13 cellular contexts compared by ENCODE assay signal in genomic region chr16:27448531-27449433, GRCh38. TPM values are rescaled to one million over a fixed set of nuclear protein-coding genes. Genes with fewer than 3 reads are reported as not detected.
DNase-seq lines count a peak whose midpoint lies in the region; ATAC-seq and TF ChIP-seq lines count a peak whose summit lies in the region.
"Had no signal": no experiment of that assay in that cellular context is flagged by ENCODE, and none has a peak within 500 bp of the region (broad histone marks: within the 10 kb centered on the region; RNA-seq: fewer than 3 reads in every experiment).

No MANE protein-coding gene starts in this region.

- H3K27ac Mint-ChIP-seq in activated CD4-positive, alpha-beta memory T cell treated with anti-CD3 and anti-CD28 coated beads for 36 hours, result peak overlapping the region; percentile 78
- no peak overlapping the region for H3K27ac Mint-ChIP-seq in activated CD4-positive, alpha-beta memory T cell treated with anti-CD3 and anti-CD28 coated beads, Interleukin-2, amount 10 ng/mL, durations not matched to agents 7 days and 5 days
- H3K27ac Mint-ChIP-seq in T-helper 17 cell (peak overlapping the region; percentile 90), natural killer cell (peak overlapping the region; percentile 90 to 98)

- H3K27me3 ChIP-seq in Loucy (ENCODE audit: insufficient read depth, low read length, poor library complexity, severe bottlenecking), result no peaks in the 10 kb centered on the region
- H3K27me3 ChIP-seq: ascending aorta, upper lobe of left lung had no signal

- H3K4me2 ChIP-seq in Loucy (ENCODE audit: low read depth, low read length, poor library complexity, severe bottlenecking), result peak overlapping the region; percentile 59

- H4K20me1 ChIP-seq in Loucy (ENCODE audit: insufficient read depth, low read length, poor library complexity, severe bottlenecking), result no peaks in the 10 kb centered on the region

- intact Hi-C loops in activated CD4-positive, alpha-beta memory T cell treated with anti-CD3 and anti-CD28 coated beads for 36 hours (cut with micrococcal nuclease), result loop anchor here (2.0 kb wide), 1 partner anchor 22 kb away; no protein-coding TSS in a partner anchor
- intact Hi-C loops in natural killer cell (cut with micrococcal nuclease), result loop anchor here (1.0 kb wide), 1 partner anchor 8 kb away; no protein-coding TSS in a partner anchor

- H3K9me3 ChIP-seq in Loucy (ENCODE audit: insufficient read depth, low read depth, low read length) (no peaks in the 10 kb centered on the region; the same call in 1 of the 2 replicates), T-helper 17 cell (ENCODE audit: control insufficient read depth, low read length, poor library complexity, severe bottlenecking) (no peaks in the 10 kb centered on the region)

- peaks cover 23% of the 10 kb centered on the region; the same call in 1 of the 2 replicates for H3K36me3 ChIP-seq in Loucy (ENCODE audit: insufficient read depth, low read length)
- H3K36me3 ChIP-seq: ascending aorta had no signal

- peaks cover 76% of the 10 kb centered on the region for H3K36me3 Mint-ChIP-seq in activated CD4-positive, alpha-beta memory T cell treated with anti-CD3 and anti-CD28 coated beads for 36 hours
- peaks cover 83% of the 10 kb centered on the region for H3K36me3 Mint-ChIP-seq in activated CD4-positive, alpha-beta memory T cell treated with anti-CD3 and anti-CD28 coated beads, Interleukin-2, amount 10 ng/mL, durations not matched to agents 7 days and 5 days (ENCODE audit: low read depth)
- H3K36me3 Mint-ChIP-seq in T-helper 17 cell (ENCODE audit: low read depth), result peaks cover 12% of the 10 kb centered on the region
- H3K36me3 Mint-ChIP-seq in natural killer cell, result no peaks in the 10 kb centered on the region

- no peak for DNase-seq in activated CD4-positive, alpha-beta memory T cell treated with anti-CD3 and anti-CD28 coated beads for 36 hours
- no peak for DNase-seq in activated CD4-positive, alpha-beta memory T cell treated with anti-CD3 and anti-CD28 coated beads, Interleukin-2, amount 10 ng/mL, durations not matched to agents 7 days and 5 days
- no peak for DNase-seq in T-helper 17 cell
- no peak for DNase-seq in natural killer cell
- DNase-seq in cerebellar cortex (ENCODE audit: low spot score), result no peak
- no peak for DNase-seq in AG08395 (ENCODE audit: low spot score)
- DNase-seq: foreskin keratinocyte, NCI-H187 treated with DMSO at 0.1 percent for 48 hours, OCI-M1 had no signal

- H3F3A ChIP-seq in Loucy (ENCODE audit: low read depth), result no peaks in the 10 kb centered on the region

- CTCF ChIA-PET in activated CD4-positive, alpha-beta memory T cell treated with anti-CD3 and anti-CD28 coated beads for 36 hours (lab: Charles Lee), result interaction anchor here (0.7 kb wide), 1 partner anchor 44 kb away, joined by 3 read pairs; no protein-coding TSS in a partner anchor
- CTCF ChIA-PET in activated CD4-positive, alpha-beta memory T cell treated with anti-CD3 and anti-CD28 coated beads, Interleukin-2, amount 10 ng/mL, durations not matched to agents 7 days and 5 days (lab: Charles Lee), result interaction anchor here (0.9 to 1.3 kb wide), 2 partner anchors 81 to 331 kb away, joined by 3 read pairs; no protein-coding TSS in a partner anchor

- peaks cover 43% of the 10 kb centered on the region for H3K4me1 ChIP-seq in Loucy (ENCODE audit: insufficient read depth, low read length, poor library complexity, severe bottlenecking)
- H3K4me1 ChIP-seq: ascending aorta, foreskin keratinocyte had no signal

- H3K9ac ChIP-seq in Loucy (ENCODE audit: low read depth, low read length, poor library complexity, severe bottlenecking), result no peak overlapping the region

- peaks cover 16% of the 10 kb centered on the region for H3K9me3 Mint-ChIP-seq in activated CD4-positive, alpha-beta memory T cell treated with anti-CD3 and anti-CD28 coated beads for 36 hours
- peaks cover 32% of the 10 kb centered on the region for H3K9me3 Mint-ChIP-seq in activated CD4-positive, alpha-beta memory T cell treated with anti-CD3 and anti-CD28 coated beads, Interleukin-2, amount 10 ng/mL, durations not matched to agents 7 days and 5 days
- H3K9me3 Mint-ChIP-seq in natural killer cell, result no peaks in the 10 kb centered on the region

- H3K9me2 ChIP-seq in Loucy (replicated peaks; ENCODE audit: low read depth, low read length), result no peaks in the 10 kb centered on the region

- H3K27me3 Mint-ChIP-seq in activated CD4-positive, alpha-beta memory T cell treated with anti-CD3 and anti-CD28 coated beads for 36 hours, result no peaks in the 10 kb centered on the region
- no peaks in the 10 kb centered on the region for H3K27me3 Mint-ChIP-seq in activated CD4-positive, alpha-beta memory T cell treated with anti-CD3 and anti-CD28 coated beads, Interleukin-2, amount 10 ng/mL, durations not matched to agents 7 days and 5 days
- no peaks in the 10 kb centered on the region for H3K27me3 Mint-ChIP-seq in T-helper 17 cell
- no peaks in the 10 kb centered on the region for H3K27me3 Mint-ChIP-seq in natural killer cell (ENCODE audit: low read depth in 2 of 2)

- no peaks in the 10 kb centered on the region for H3K79me2 ChIP-seq in Loucy (ENCODE audit: insufficient read depth, low read length)

- ATAC-seq in T-helper 17 cell, result no peak
- no peak for ATAC-seq in natural killer cell
- no peak for ATAC-seq in GM18868 (IDR thresholded peaks at IDR 0.05; ENCODE audit: unreplicated experiment)
- ATAC-seq: foreskin keratinocyte had no signal

- no peak overlapping the region for H2AFZ ChIP-seq in Loucy (ENCODE audit: low read length)

- no peak for TF ChIP-seq CTCF in Loucy (conservative IDR thresholded peaks at IDR 0.05; ENCODE audit: low read length)
- TF ChIP-seq CTCF in natural killer cell (IDR thresholded peaks at IDR 0.05), result no peak

- no peak overlapping the region for H3K4me3 ChIP-seq in Loucy (ENCODE audit: low read length, poor library complexity, severe bottlenecking)
- H3K4me3 ChIP-seq: ascending aorta had no signal

- H3K4me3 Mint-ChIP-seq in activated CD4-positive, alpha-beta memory T cell treated with anti-CD3 and anti-CD28 coated beads for 36 hours, result no peak overlapping the region
- no peak overlapping the region for H3K4me3 Mint-ChIP-seq in activated CD4-positive, alpha-beta memory T cell treated with anti-CD3 and anti-CD28 coated beads, Interleukin-2, amount 10 ng/mL, durations not matched to agents 7 days and 5 days
- H3K4me3 Mint-ChIP-seq in T-helper 17 cell (no peak overlapping the region), natural killer cell (peak overlapping the region; percentile 83)

- H3K4me1 Mint-ChIP-seq in activated CD4-positive, alpha-beta memory T cell treated with anti-CD3 and anti-CD28 coated beads for 36 hours (ENCODE audit: low read depth), result peaks cover 79% of the 10 kb centered on the region
- H3K4me1 Mint-ChIP-seq in activated CD4-positive, alpha-beta memory T cell treated with anti-CD3 and anti-CD28 coated beads, Interleukin-2, amount 10 ng/mL, durations not matched to agents 7 days and 5 days, result peaks cover 62% of the 10 kb centered on the region
- H3K4me1 Mint-ChIP-seq in T-helper 17 cell (peaks cover 50% of the 10 kb centered on the region), natural killer cell (peaks cover 75 to 81% of the 10 kb centered on the region in 2 donors)

- POLR2A ChIA-PET in activated CD4-positive, alpha-beta memory T cell treated with anti-CD3 and anti-CD28 coated beads for 36 hours (lab: Charles Lee), result interaction anchor here (1.0 to 1.2 kb wide), 4 partner anchors 8 to 76 kb away, joined by 3 to 6 read pairs (median 3); no protein-coding TSS in a partner anchor
- POLR2A ChIA-PET in activated CD4-positive, alpha-beta memory T cell treated with anti-CD3 and anti-CD28 coated beads, Interleukin-2, amount 10 ng/mL, durations not matched to agents 7 days and 5 days (lab: Charles Lee), result interaction anchor here (3.2 to 4.8 kb wide), 2 partner anchors 46 to 82 kb away, joined by 18 to 23 read pairs; partner anchors contain the start of gene IL21R

RNA-seq across cellular contexts. Expression of gene IL21R, which starts 46.8 kb away (rescaled TPM):
- 10 to 100 TPM; 55.0 to 55.9 TPM for total RNA-seq in activated CD4-positive, alpha-beta memory T cell treated with anti-CD3 and anti-CD28 coated beads for 36 hours
- total RNA-seq in activated CD4-positive, alpha-beta memory T cell treated with anti-CD3 and anti-CD28 coated beads, Interleukin-2, amount 10 ng/mL, durations not matched to agents 7 days and 5 days, result 10 to 100 TPM; 29.2 to 29.5 TPM
- total RNA-seq in T-helper 17 cell (10 to 100 TPM; 17.6 to 26.4 TPM), natural killer cell (10 to 100 TPM; 24.3 to 45.7 (median 26.5) TPM)
